ENCODE assay signal across 1 cellular context in genomic region chr6:134529921-134530320, GRCh38.
TF ChIP-seq lines count a peak whose summit lies in the region.

No MANE protein-coding gene starts in this region.

TF ChIP-seq in HEK293, 187 proteins besides CTCF, POLR2A, EP300 and RAD21 (continued from another document and continues in another):
- TF ChIP-seq ZSCAN18 (tag by site-specific recombination; IDR thresholded peaks at IDR 0.05): no peak
- no peak for TF ChIP-seq ZNF169 (tag by site-specific recombination; IDR thresholded peaks at IDR 0.05)
- no peak for TF ChIP-seq BCL11A (tag by site-specific recombination; IDR thresholded peaks at IDR 0.05; ENCODE audit: low read depth)
- peak; percentile 55; the same call in 1 of the 2 replicates for TF ChIP-seq ZNF449 (tag by site-specific recombination; IDR thresholded peaks at IDR 0.05)
- peak; percentile 61 for TF ChIP-seq ZNF398 (tag by site-specific recombination; IDR thresholded peaks at IDR 0.05)
- no peak for TF ChIP-seq ZNF747 (tag by site-specific recombination; IDR thresholded peaks at IDR 0.05)
- no peak for TF ChIP-seq ZFP37 (tag by site-specific recombination; IDR thresholded peaks at IDR 0.05)
- peak; percentile 76; the same call in 1 of the 2 replicates for TF ChIP-seq ZNF692 (tag by site-specific recombination; IDR thresholded peaks at IDR 0.05)
- TF ChIP-seq KLF7 (tag by site-specific recombination; IDR thresholded peaks at IDR 0.05; ENCODE audit: borderline replicate concordance): no peak
- TF ChIP-seq ATF2 (tag by site-specific recombination; IDR thresholded peaks at IDR 0.05; ENCODE audit: low read depth): peak; percentile 72
- no peak for TF ChIP-seq ZNF664 (tag by site-specific recombination; IDR thresholded peaks at IDR 0.05)
- no peak for TF ChIP-seq ZNF214 (tag by site-specific recombination; IDR thresholded peaks at IDR 0.05; ENCODE audit: borderline replicate concordance)
- no peak for TF ChIP-seq ZNF426 (tag by site-specific recombination; IDR thresholded peaks at IDR 0.05)
- no peak for TF ChIP-seq ZNF223 (tag by site-specific recombination; IDR thresholded peaks at IDR 0.05)
- no peak for TF ChIP-seq ZBTB44 (tag by site-specific recombination; IDR thresholded peaks at IDR 0.05)
- TF ChIP-seq ZNF292 (tag by site-specific recombination; IDR thresholded peaks at IDR 0.05; ENCODE audit: borderline replicate concordance, low read depth): no peak
- TF ChIP-seq ZNF2 (tag by site-specific recombination; IDR thresholded peaks at IDR 0.05): no peak
- TF ChIP-seq ZNF202 (tag by site-specific recombination; IDR thresholded peaks at IDR 0.05; ENCODE audit: borderline replicate concordance): no peak
- TF ChIP-seq ZNF433 (tag by site-specific recombination; IDR thresholded peaks at IDR 0.05; ENCODE audit: low read depth): no peak
- TF ChIP-seq YY2 (tag by site-specific recombination; IDR thresholded peaks at IDR 0.05): no peak
- no peak for TF ChIP-seq WT1 (tag by site-specific recombination; IDR thresholded peaks at IDR 0.05)
- no peak for TF ChIP-seq KLF10 (tag by site-specific recombination; IDR thresholded peaks at IDR 0.05)
- TF ChIP-seq GFI1B (tag by site-specific recombination; IDR thresholded peaks at IDR 0.05): no peak; the same call in 1 of the 2 replicates
- no peak for TF ChIP-seq HIC1 (tag by site-specific recombination; IDR thresholded peaks at IDR 0.05)
- no peak for TF ChIP-seq ZNF837 (tag by site-specific recombination; IDR thresholded peaks at IDR 0.05)
- TF ChIP-seq ZNF843 (tag by site-specific recombination; IDR thresholded peaks at IDR 0.05): peak; percentile 69
- peak; percentile 57; the same call in 1 of the 2 replicates for TF ChIP-seq INSM2 (tag by site-specific recombination; IDR thresholded peaks at IDR 0.05)
- TF ChIP-seq ZBTB11 (tag by site-specific recombination; conservative IDR thresholded peaks at IDR 0.05; ENCODE audit: low read depth): no peak
- TF ChIP-seq ZNF121 (tag by site-specific recombination; IDR thresholded peaks at IDR 0.05): no peak
- no peak for TF ChIP-seq MYNN (tag by site-specific recombination; IDR thresholded peaks at IDR 0.05; ENCODE audit: borderline replicate concordance)
- no peak for TF ChIP-seq ZNF544 (tag by site-specific recombination; IDR thresholded peaks at IDR 0.05)
- TF ChIP-seq ZFP3 (tag by site-specific recombination; IDR thresholded peaks at IDR 0.05; ENCODE audit: low read depth): no peak
- no peak for TF ChIP-seq ZXDB (tag by site-specific recombination; IDR thresholded peaks at IDR 0.05)
- no peak for TF ChIP-seq ZNF138 (tag by site-specific recombination; IDR thresholded peaks at IDR 0.05; ENCODE audit: borderline replicate concordance)
- no peak for TF ChIP-seq ZNF366 (tag by site-specific recombination; conservative IDR thresholded peaks at IDR 0.05)
- no peak for TF ChIP-seq ZNF580 (tag by site-specific recombination; IDR thresholded peaks at IDR 0.05)
- no peak for TF ChIP-seq ZNF10 (tag by site-specific recombination; IDR thresholded peaks at IDR 0.05)
- no peak for TF ChIP-seq OVOL3 (tag by site-specific recombination; IDR thresholded peaks at IDR 0.05)
- no peak for TF ChIP-seq ZNF274 (IDR thresholded peaks at IDR 0.05; ENCODE audit: low read length)
- no peak for TF ChIP-seq ZNF274 (tag by site-specific recombination; IDR thresholded peaks at IDR 0.05; ENCODE audit: borderline replicate concordance)
- TF ChIP-seq BCL11B (tag by site-specific recombination; IDR thresholded peaks at IDR 0.05; ENCODE audit: low read depth): no peak
- no peak for TF ChIP-seq ZNF704 (tag by site-specific recombination; IDR thresholded peaks at IDR 0.05)
- no peak for TF ChIP-seq ZNF621 (tag by site-specific recombination; IDR thresholded peaks at IDR 0.05)
- TF ChIP-seq ZNF549 (tag by site-specific recombination; IDR thresholded peaks at IDR 0.05): no peak
